Comparison of ENCODE assay signal across 8 cellular contexts in the genomic region with DNA sequence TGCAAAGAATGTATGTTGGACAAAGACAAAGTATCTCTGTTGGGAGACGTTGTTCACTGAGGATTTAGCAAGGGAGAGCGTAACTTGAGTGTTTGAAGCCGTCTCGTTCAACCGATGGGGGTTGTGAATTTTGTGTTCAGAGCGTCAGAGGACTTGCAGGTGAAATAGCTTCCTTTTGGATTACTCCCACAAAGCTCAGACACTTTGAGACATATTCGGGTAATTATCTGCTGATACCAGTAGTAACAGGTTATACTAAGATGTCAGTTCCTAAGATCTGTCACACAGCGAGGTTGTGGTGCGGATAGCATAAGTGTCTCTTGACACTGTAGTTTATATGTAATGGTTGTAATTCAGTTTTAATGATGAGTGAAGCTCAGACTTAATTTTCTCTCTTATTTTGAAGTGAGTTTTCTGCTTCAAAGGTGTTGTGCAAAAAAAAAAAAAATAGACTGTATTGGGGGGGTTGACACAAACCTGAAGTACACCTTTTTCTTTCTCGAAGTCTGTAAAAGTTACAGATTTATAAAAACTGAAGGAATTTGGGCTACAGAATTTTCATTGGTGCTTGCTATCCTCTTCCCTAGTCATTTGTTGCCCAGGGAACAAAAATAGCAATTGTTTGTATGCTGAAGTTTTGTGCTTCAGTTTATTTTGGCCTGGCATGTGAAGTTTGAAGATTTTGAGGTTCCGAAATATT. TPM values are rescaled to one million over a fixed set of nuclear protein-coding genes. Genes with fewer than 3 reads are reported as not detected.
DNase-seq lines count a peak whose midpoint lies in the region; ATAC-seq and TF ChIP-seq lines count a peak whose summit lies in the region.

No MANE protein-coding gene starts in this region.

- peaks cover 3% of the 10 kb centered on the region for H3K9me3 ChIP-seq in left ventricle myocardium inferior (replicated peaks)
- H3K9me3 ChIP-seq in right cardiac atrium (ENCODE audit: control insufficient read depth, low read length): no peaks in the 10 kb centered on the region
- H3K9me3 ChIP-seq in skeletal muscle tissue (ENCODE audit: control insufficient read depth in 3 of 3, low read length in 3 of 3): no peaks in the 10 kb centered on the region

- H3K4me1 ChIP-seq in left ventricle myocardium inferior (peaks cover 72% of the 10 kb centered on the region), right cardiac atrium (ENCODE audit: control insufficient read depth, insufficient read depth, low read length) (peaks cover 4% of the 10 kb centered on the region), skeletal muscle tissue (ENCODE audit: control insufficient read depth in 3 of 3, insufficient read depth in 3 of 3, low read length in 3 of 3) (peaks cover 32 to 37% (median 35%) of the 10 kb centered on the region in 3 donors)

- CTCF ChIA-PET in activated CD8-positive, alpha-beta T cell treated with anti-CD3 and anti-CD28 coated beads for 36 hours (lab: Charles Lee): interaction anchor here (1.0 to 2.2 kb wide), 4 partner anchors 12 to 163 kb away, joined by 4 to 8 read pairs (median 4); no protein-coding TSS in a partner anchor
- CTCF ChIA-PET in HEK293T (lab: Yijun Ruan, JAX): no interaction called here

- H3K36me3 ChIP-seq in left ventricle myocardium inferior (no peaks in the 10 kb centered on the region), skeletal muscle tissue (ENCODE audit: control insufficient read depth in 3 of 3, insufficient read depth in 3 of 3, low read length in 3 of 3) (no peaks in the 10 kb centered on the region)

- H3K4me3 Mint-ChIP-seq in activated CD8-positive, alpha-beta T cell treated with anti-CD3 and anti-CD28 coated beads for 36 hours: peak overlapping the region; percentile 96

- intact Hi-C loops in left ventricle myocardium inferior (cut with micrococcal nuclease) (loop anchor here (10.0 kb wide), 1 partner anchor 125 kb away; no protein-coding TSS in a partner anchor), Right ventricle myocardium superior (cut with DNase I) (no loop called here), right cardiac atrium (cut with DNase I) (loop anchor here in 1 of 4 donors (10.0 kb wide), 1 partner anchor 125 kb away; no protein-coding TSS in a partner anchor)
- intact Hi-C loops in activated CD8-positive, alpha-beta T cell treated with anti-CD3 and anti-CD28 coated beads for 36 hours (cut with micrococcal nuclease): loop anchor here (2.0 to 5.0 kb wide), 2 partner anchors 48 to 153 kb away; a partner anchor contains a TSS

- H3K36me3 Mint-ChIP-seq in activated CD8-positive, alpha-beta T cell treated with anti-CD3 and anti-CD28 coated beads for 36 hours (ENCODE audit: low read depth): peaks cover 34% of the 10 kb centered on the region

- H3K27ac ChIP-seq in left ventricle myocardium inferior (replicated peaks): peak overlapping the region; percentile 98
- H3K27ac ChIP-seq in right cardiac atrium (ENCODE audit: low read length): peak overlapping the region; percentile 94
- peak overlapping the region; percentile 91 for H3K27ac ChIP-seq in skeletal muscle tissue (ENCODE audit: low read depth, low read length)

- no peaks in the 10 kb centered on the region for H3K27me3 ChIP-seq in left ventricle myocardium inferior (ENCODE audit: low read depth)
- H3K27me3 ChIP-seq in right cardiac atrium (ENCODE audit: control insufficient read depth, insufficient read depth): no peaks in the 10 kb centered on the region
- H3K27me3 ChIP-seq in skeletal muscle tissue (ENCODE audit: control insufficient read depth in 3 of 3, insufficient read depth in 3 of 3, low read length in 3 of 3): no peaks in the 10 kb centered on the region

- ATAC-seq in Right ventricle myocardium superior (ENCODE audit: poor library complexity): no peak
- no peak for ATAC-seq in activated CD8-positive, alpha-beta T cell treated with anti-CD3 and anti-CD28 coated beads for 36 hours
- no peak for ATAC-seq in right cardiac atrium
- ATAC-seq in HG03159 (IDR thresholded peaks at IDR 0.05; ENCODE audit: unreplicated experiment): no peak

- no peaks in the 10 kb centered on the region for H3K27me3 Mint-ChIP-seq in activated CD8-positive, alpha-beta T cell treated with anti-CD3 and anti-CD28 coated beads for 36 hours

- peaks cover 66% of the 10 kb centered on the region for H3K4me1 Mint-ChIP-seq in activated CD8-positive, alpha-beta T cell treated with anti-CD3 and anti-CD28 coated beads for 36 hours (ENCODE audit: low read depth)

- TF ChIP-seq CTCF in left ventricle myocardium inferior (IDR thresholded peaks at IDR 0.05; ENCODE audit: borderline replicate concordance): no peak
- TF ChIP-seq CTCF in activated CD8-positive, alpha-beta T cell treated with anti-CD3 and anti-CD28 coated beads for 36 hours (IDR thresholded peaks at IDR 0.05): no peak

- DNase-seq in left ventricle myocardium inferior: no peak
- no peak for DNase-seq in Right ventricle myocardium superior
- peak; percentile 37 for DNase-seq in activated CD8-positive, alpha-beta T cell treated with anti-CD3 and anti-CD28 coated beads for 36 hours
- DNase-seq in right cardiac atrium: no peak
- no peak for DNase-seq in stimulated activated CD4-positive, alpha-beta T cell treated with anti-CD3 and anti-CD28 coated beads, Interleukin-1b, Interleukin-23, amount 100 ng/mL, for 48 hours
- no peak for DNase-seq in HEK293T (ENCODE audit: extremely low spot score)

- H3K9me3 Mint-ChIP-seq in activated CD8-positive, alpha-beta T cell treated with anti-CD3 and anti-CD28 coated beads for 36 hours: no peaks in the 10 kb centered on the region

- H3K4me3 ChIP-seq in left ventricle myocardium inferior: peak overlapping the region; percentile 97
- H3K4me3 ChIP-seq in right cardiac atrium (ENCODE audit: low read length): peak overlapping the region; percentile 97
- peak overlapping the region; percentile 87 to 90 (median 88) for H3K4me3 ChIP-seq in skeletal muscle tissue (ENCODE audit: low read length in 3 of 3)

- 8% methylated on average over 11 of the region's 11 CpGs for WGBS in right cardiac atrium

- POLR2A ChIA-PET in activated CD8-positive, alpha-beta T cell treated with anti-CD3 and anti-CD28 coated beads for 36 hours (lab: Charles Lee): interaction anchor here (1.0 to 6.5 kb wide), 13 partner anchors 11 to 161 kb away, joined by 3 to 47 read pairs (median 4); no protein-coding TSS in a partner anchor
- POLR2A ChIA-PET in HEK293T (lab: Yijun Ruan, JAX): interaction anchor here (0.7 kb wide), 1 partner anchor 11 kb away, joined by 3 read pairs; no protein-coding TSS in a partner anchor

- peak overlapping the region; percentile 95 for H3K27ac Mint-ChIP-seq in activated CD8-positive, alpha-beta T cell treated with anti-CD3 and anti-CD28 coated beads for 36 hours

- peak overlapping the region; percentile 79 to 88 (median 80) for H3K9ac ChIP-seq in skeletal muscle tissue (ENCODE audit: low read depth in 1 of 3, low read length in 3 of 3)

TF ChIP-seq in HEK293T, 16 proteins besides CTCF, POLR2A, EP300 and RAD21:
- no peak for TF ChIP-seq FOXK2 (IDR thresholded peaks at IDR 0.05)
- TF ChIP-seq SP1 (IDR thresholded peaks at IDR 0.05): no peak
- TF ChIP-seq SUZ12 (IDR thresholded peaks at IDR 0.05): no peak
- TF ChIP-seq LEF1 (IDR thresholded peaks at IDR 0.05; ENCODE audit: borderline replicate concordance): no peak
- TF ChIP-seq ARNT (IDR thresholded peaks at IDR 0.05): no peak
- no peak for TF ChIP-seq HDGF (IDR thresholded peaks at IDR 0.05; ENCODE audit: borderline replicate concordance)
- TF ChIP-seq TARDBP (IDR thresholded peaks at IDR 0.05): no peak
- no peak for TF ChIP-seq L3MBTL2 (conservative IDR thresholded peaks at IDR 0.05)
- no peak for TF ChIP-seq NFRKB (IDR thresholded peaks at IDR 0.05)
- TF ChIP-seq ZNF384 (IDR thresholded peaks at IDR 0.05): no peak
- TF ChIP-seq FOXM1 (IDR thresholded peaks at IDR 0.05; ENCODE audit: borderline replicate concordance): no peak

RNA-seq across cellular contexts. Expression of a gene that starts 1.7 kb away (rescaled TPM):
- total RNA-seq in left ventricle myocardium inferior: 25.0 TPM
- total RNA-seq in Right ventricle myocardium superior: 24.5 TPM
- total RNA-seq in activated CD8-positive, alpha-beta T cell treated with anti-CD3 and anti-CD28 coated beads for 36 hours: 100 to 1,000 TPM; 129 to 137 TPM
- 10 to 100 TPM; 34.1 to 51.3 (median 39.8) TPM for total RNA-seq in right cardiac atrium
- polyA plus RNA-seq in right cardiac atrium: 19.1 TPM
- total RNA-seq in skeletal muscle tissue: 86.1 TPM
